In genomic region chr1:66596191-66596590, GRCh38 we compare ENCODE assay signal across 1 cellular context.
TF ChIP-seq lines count a peak whose summit lies in the region.

No MANE protein-coding gene starts in this region.

TF ChIP-seq in GM12878, 131 proteins besides CTCF, POLR2A, EP300 and RAD21 (continued from another document):
- TF ChIP-seq ZNF217 (IDR thresholded peaks at IDR 0.05), result no peak
